Comparison of ENCODE assay signal across 9 cellular contexts in the genomic region with DNA sequence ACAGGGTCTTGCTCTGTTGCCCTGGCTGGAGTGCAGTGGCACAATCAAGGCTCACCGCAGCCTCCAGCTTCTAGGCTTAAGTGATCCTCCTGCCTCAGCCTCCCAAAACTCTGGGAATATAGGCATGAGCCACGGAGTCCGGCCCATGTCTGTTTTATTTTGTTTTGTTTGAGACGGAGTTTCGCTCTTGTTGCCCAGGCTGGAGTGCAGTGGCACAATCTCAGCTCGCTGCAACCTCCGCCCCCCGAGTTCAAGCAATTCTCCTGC. TPM values are rescaled to one million over a fixed set of nuclear protein-coding genes. Genes with fewer than 3 reads are reported as not detected.
DNase-seq lines count a peak whose midpoint lies in the region; ATAC-seq and TF ChIP-seq lines count a peak whose summit lies in the region.
"Not testable (repeated sequence)": the region's sequence is repeated elsewhere in the genome, so short reads cannot be mapped to it uniquely, and the experiment has no call there.
"Had no signal": no experiment of that assay in that cellular context is flagged by ENCODE, and none has a peak within 500 bp of the region (broad histone marks: within the 10 kb centered on the region; RNA-seq: fewer than 3 reads in every experiment).

No MANE protein-coding gene starts in this region.

- peaks cover 26% of the 10 kb centered on the region for H3K36me3 Mint-ChIP-seq in activated naive CD8-positive, alpha-beta T cell treated with anti-CD3 and anti-CD28 coated beads for 36 hours
- peaks cover 20% of the 10 kb centered on the region for H3K36me3 Mint-ChIP-seq in effector memory CD8-positive, alpha-beta T cell (ENCODE audit: insufficient read depth)
- peaks cover 29% of the 10 kb centered on the region for H3K36me3 Mint-ChIP-seq in nephron (ENCODE audit: low read depth)
- peaks cover 18 to 23% of the 10 kb centered on the region in 2 donors for H3K36me3 Mint-ChIP-seq in stimulated activated naive B cell treated with anti-CD40 and anti-IgM and Interleukin-4, amounts not matched to agents 10 μg/mL and 1 μg/mL and 100 μg/mL, for 72 hours

- peak overlapping the region; percentile 93 for H3K27ac Mint-ChIP-seq in activated naive CD8-positive, alpha-beta T cell treated with anti-CD3 and anti-CD28 coated beads for 36 hours
- peak overlapping the region in 1 of 2 donors; percentile 74 for H3K27ac Mint-ChIP-seq in effector memory CD8-positive, alpha-beta T cell
- H3K27ac Mint-ChIP-seq in nephron = peak overlapping the region; percentile 45 to 88 (median 72)
- H3K27ac Mint-ChIP-seq in stimulated activated naive B cell treated with anti-CD40 and anti-IgM and Interleukin-4, amounts not matched to agents 10 μg/mL and 1 μg/mL and 100 μg/mL, for 72 hours = peak overlapping the region; percentile 97

- H3K4me1 Mint-ChIP-seq in activated naive CD8-positive, alpha-beta T cell treated with anti-CD3 and anti-CD28 coated beads for 36 hours = peaks cover 20% of the 10 kb centered on the region
- peaks cover 19 to 23% of the 10 kb centered on the region in 2 donors for H3K4me1 Mint-ChIP-seq in effector memory CD8-positive, alpha-beta T cell (ENCODE audit: low read depth in 2 of 2)
- H3K4me1 Mint-ChIP-seq in nephron = not testable (repeated sequence)
- peaks cover 26 to 38% of the 10 kb centered on the region in 2 donors for H3K4me1 Mint-ChIP-seq in stimulated activated naive B cell treated with anti-CD40 and anti-IgM and Interleukin-4, amounts not matched to agents 10 μg/mL and 1 μg/mL and 100 μg/mL, for 72 hours

- TF ChIP-seq CTCF in AG04449 (IDR thresholded peaks at IDR 0.05; ENCODE audit: insufficient read depth, low read length, missing control alignments); HEK293 (tag by site-specific recombination; IDR thresholded peaks at IDR 0.05); SK-N-SH (IDR thresholded peaks at IDR 0.05); nephron (IDR thresholded peaks at IDR 0.05; ENCODE audit: unreplicated experiment in 3 of 3): not testable (repeated sequence)

- peak overlapping the region; percentile 88 for H3K4me2 ChIP-seq in SK-N-SH

- H3F3A ChIP-seq in SK-N-SH (replicated peaks; ENCODE audit: insufficient read depth) = peaks cover 16% of the 10 kb centered on the region

- peak overlapping the region; percentile 95 for H2AFZ ChIP-seq in SK-N-SH (ENCODE audit: low read depth)

- CTCF ChIA-PET in AG04449 (lab: Yijun Ruan, JAX) = interaction anchor here (0.6 to 12.4 kb wide), 45 partner anchors 7 to 301 kb away, joined by 3 to 179 read pairs (median 6); a partner anchor contains a TSS
- CTCF ChIA-PET in HEK293 (lab: Yijun Ruan, JAX) = interaction anchor here (0.6 to 2.7 kb wide), 28 partner anchors 10 to 515 kb away, joined by 3 to 24 read pairs (median 4); a partner anchor contains a TSS
- CTCF ChIA-PET in SK-N-SH (lab: Yijun Ruan, JAX) = interaction anchor here (0.6 to 4.9 kb wide), 45 partner anchors 7 to 300 kb away, joined by 3 to 56 read pairs (median 6); a partner anchor contains a TSS

- H3K9me2 ChIP-seq in SK-N-SH = not testable (repeated sequence)

- H3K4me1 ChIP-seq in HEK293 (ENCODE audit: control insufficient read depth, insufficient read depth, low read length); SK-N-SH (ENCODE audit: control insufficient read depth in 1 of 2, insufficient read depth in 2 of 2, low read depth in 1 of 2, low read length in 1 of 2); iPS-18a (ENCODE audit: control insufficient read depth, low read depth, low read length): not testable (repeated sequence)

- DNase-seq in AG04449 (ENCODE audit: low read depth, low spot score); SK-N-SH; activated naive CD8-positive, alpha-beta T cell treated with anti-CD3 and anti-CD28 coated beads for 36 hours; effector memory CD8-positive, alpha-beta T cell; stimulated activated naive B cell treated with anti-CD40 and anti-IgM and Interleukin-4, amounts not matched to agents 10 μg/mL and 1 μg/mL and 100 μg/mL, for 72 hours: not testable (repeated sequence)

- H3K36me3 ChIP-seq in HEK293 (ENCODE audit: control insufficient read depth in 2 of 2, insufficient read depth in 1 of 2, low read length in 2 of 2) (peaks cover 0 to 34% of the 10 kb centered on the region in 2 experiments; a peak in 2 of 3 replicates), SK-N-SH (replicated peaks in 1 of 2; ENCODE audit: control insufficient read depth in 1 of 2, insufficient read depth in 2 of 2, low read length in 1 of 2) (peaks cover 0 to 13% of the 10 kb centered on the region in 2 experiments), iPS-18a (ENCODE audit: control insufficient read depth, low read depth, low read length) (peaks cover 16% of the 10 kb centered on the region)

- not testable (repeated sequence) for H3K9me3 Mint-ChIP-seq in activated naive CD8-positive, alpha-beta T cell treated with anti-CD3 and anti-CD28 coated beads for 36 hours; effector memory CD8-positive, alpha-beta T cell; nephron; stimulated activated naive B cell treated with anti-CD40 and anti-IgM and Interleukin-4, amounts not matched to agents 10 μg/mL and 1 μg/mL and 100 μg/mL, for 72 hours

- H3K9ac ChIP-seq in SK-N-SH = peak overlapping the region; percentile 89
- peak overlapping the region; percentile 63 for H3K9ac ChIP-seq in iPS-18a (ENCODE audit: low read length)

- peak overlapping the region; percentile 90 for H3K4me3 Mint-ChIP-seq in activated naive CD8-positive, alpha-beta T cell treated with anti-CD3 and anti-CD28 coated beads for 36 hours
- H3K4me3 Mint-ChIP-seq in effector memory CD8-positive, alpha-beta T cell = peak overlapping the region; percentile 80 to 86
- H3K4me3 Mint-ChIP-seq in nephron = peak overlapping the region; percentile 85 to 91 (median 89)
- peak overlapping the region; percentile 88 to 94 for H3K4me3 Mint-ChIP-seq in stimulated activated naive B cell treated with anti-CD40 and anti-IgM and Interleukin-4, amounts not matched to agents 10 μg/mL and 1 μg/mL and 100 μg/mL, for 72 hours

- POLR2A ChIA-PET in AG04449 (lab: Yijun Ruan, JAX) = interaction anchor here (1.4 kb wide), 1 partner anchor 12 kb away, joined by 13 read pairs; a partner anchor contains a TSS
- POLR2A ChIA-PET in HEK293 (lab: Yijun Ruan, JAX) = interaction anchor here (1.0 to 1.6 kb wide), 5 partner anchors 26 to 120 kb away, joined by 4 to 7 read pairs (median 5); a partner anchor contains a TSS
- POLR2A ChIA-PET in SK-N-SH (lab: Yijun Ruan, JAX) = interaction anchor here (1.2 kb wide), 1 partner anchor 102 kb away, joined by 5 read pairs; no protein-coding TSS in a partner anchor

- peak overlapping the region; percentile 86; the same call in 1 of the 2 replicates for H3K27ac ChIP-seq in HEK293 (ENCODE audit: extremely low read depth, low read depth, low read length)
- peak overlapping the region; percentile 95; a peak in 2 of 4 replicates for H3K27ac ChIP-seq in SK-N-SH (ENCODE audit: low read depth in 2 of 2, low read length in 1 of 2)
- not testable (repeated sequence) for H3K27ac ChIP-seq in iPS-18a (ENCODE audit: low read length)

- not testable (repeated sequence) for H3K27me3 ChIP-seq in SK-N-SH (ENCODE audit: insufficient read depth); iPS-18a (ENCODE audit: control insufficient read depth, insufficient read depth, low read length)

- peak overlapping the region; percentile 87 for H3K4me3 ChIP-seq in AG04449 (ENCODE audit: low read depth, low read length)
- H3K4me3 ChIP-seq in HEK293 (ENCODE audit: low read depth, low read length) = peak overlapping the region; percentile 77
- peak overlapping the region; percentile 69 to 70 for H3K4me3 ChIP-seq in SK-N-SH (ENCODE audit: low read depth in 2 of 2, low read length in 1 of 2)
- H3K4me3 ChIP-seq in iPS-18a (ENCODE audit: low read length) = peak overlapping the region; percentile 63

- not testable (repeated sequence) for H3K9me3 ChIP-seq in HEK293 (ENCODE audit: control insufficient read depth, insufficient read depth, low read depth, low read length); SK-N-SH; iPS-18a (ENCODE audit: control insufficient read depth, low read depth, low read length)

- not testable (repeated sequence) for H4K20me1 ChIP-seq in SK-N-SH (ENCODE audit: insufficient read depth)

- not testable (repeated sequence) for TF ChIP-seq RAD21 in SK-N-SH (IDR thresholded peaks at IDR 0.05; ENCODE audit: low read length)

- peaks cover 24% of the 10 kb centered on the region; the same call in 1 of the 2 replicates for H3K79me2 ChIP-seq in SK-N-SH (ENCODE audit: insufficient read depth)

- not testable (repeated sequence) for H3K27me3 Mint-ChIP-seq in activated naive CD8-positive, alpha-beta T cell treated with anti-CD3 and anti-CD28 coated beads for 36 hours; effector memory CD8-positive, alpha-beta T cell; nephron (ENCODE audit: low read depth); stimulated activated naive B cell treated with anti-CD40 and anti-IgM and Interleukin-4, amounts not matched to agents 10 μg/mL and 1 μg/mL and 100 μg/mL, for 72 hours

- ATAC-seq in effector memory CD8-positive, alpha-beta T cell (replicated peaks); stimulated activated naive B cell treated with anti-CD40 and anti-IgM and Interleukin-4, amounts not matched to agents 10 μg/mL and 1 μg/mL and 100 μg/mL, for 72 hours (replicated peaks): not testable (repeated sequence)

- not testable (repeated sequence) for TF ChIP-seq EP300 in SK-N-SH (IDR thresholded peaks at IDR 0.05; ENCODE audit: borderline replicate concordance in 1 of 2, low read depth in 1 of 2, low read length in 1 of 2)

- WGBS in SK-N-SH (ENCODE audit: low lambda C conversion rate) = 87% methylated on average over 8 of the region's 8 CpGs

RNA-seq across cellular contexts. Expression of a gene that starts 0.9 kb away (rescaled TPM):
- polyA plus RNA-seq in SK-N-SH (2012; rRNA removed) = 252 and 278 TPM in 2 replicates
- polyA plus RNA-seq in SK-N-SH (2012; cell fraction: cytosol; rRNA removed) = 159 and 201 TPM in 2 replicates
- polyA plus RNA-seq in SK-N-SH (2012; cell fraction: nucleus; rRNA removed) = 94.3 and 99.8 TPM in 2 replicates
- total RNA-seq in activated naive CD8-positive, alpha-beta T cell treated with anti-CD3 and anti-CD28 coated beads for 36 hours = 100 to 1,000 TPM; 114 TPM

RNA-seq across cellular contexts. Expression of a gene that starts 12.3 kb away (rescaled TPM):
- polyA plus RNA-seq in SK-N-SH (2012; rRNA removed) = 9.0 and 17.2 TPM in 2 replicates
- polyA plus RNA-seq in SK-N-SH (2012; cell fraction: cytosol; rRNA removed) = 9.4 and 11.4 TPM in 2 replicates
- polyA plus RNA-seq in SK-N-SH (2012; cell fraction: nucleus; rRNA removed) = 13.5 and 15.0 TPM in 2 replicates
- 1 to 10 TPM; 7.3 to 9.0 TPM for total RNA-seq in activated naive CD8-positive, alpha-beta T cell treated with anti-CD3 and anti-CD28 coated beads for 36 hours

RNA-seq across cellular contexts. Expression of a gene that starts 18.1 kb away (rescaled TPM):
- polyA plus RNA-seq in SK-N-SH (2012; rRNA removed) = 0.20 and 0.28 TPM in 2 replicates
- polyA plus RNA-seq in SK-N-SH (2012; cell fraction: cytosol; rRNA removed) = 0.08 and 0.16 TPM in 2 replicates
- polyA plus RNA-seq in SK-N-SH (2012; cell fraction: nucleus; rRNA removed) = 0.13 and 0.15 TPM in 2 replicates
- under 1 TPM in 1 of 2 experiments, not detected in 1; 0.08 TPM for total RNA-seq in activated naive CD8-positive, alpha-beta T cell treated with anti-CD3 and anti-CD28 coated beads for 36 hours

RNA-seq across cellular contexts. Expression of a gene that starts 26.1 kb away (rescaled TPM):
- polyA plus RNA-seq in SK-N-SH (2012; rRNA removed) = 13.1 and 22.5 TPM in 2 replicates
- 12.8 and 17.6 TPM in 2 replicates for polyA plus RNA-seq in SK-N-SH (2012; cell fraction: cytosol; rRNA removed)
- polyA plus RNA-seq in SK-N-SH (2012; cell fraction: nucleus; rRNA removed) = 14.0 and 30.2 TPM in 2 replicates
- 10 to 100 TPM; 16.2 to 17.3 TPM for total RNA-seq in activated naive CD8-positive, alpha-beta T cell treated with anti-CD3 and anti-CD28 coated beads for 36 hours

RNA-seq across cellular contexts. Expression of a gene that starts 43.0 kb away (rescaled TPM):
- polyA plus RNA-seq in SK-N-SH (2012; rRNA removed) = not detected in 2 replicates
- not detected in 2 replicates for polyA plus RNA-seq in SK-N-SH (2012; cell fraction: cytosol; rRNA removed)
- polyA plus RNA-seq in SK-N-SH (2012; cell fraction: nucleus; rRNA removed) = not detected in 2 replicates
- total RNA-seq in activated naive CD8-positive, alpha-beta T cell treated with anti-CD3 and anti-CD28 coated beads for 36 hours = under 1 TPM in 1 of 2 experiments, not detected in 1; 0.14 TPM
- total RNA-seq: left lobe of liver had no signal
